In genomic region chr13:54415753-54416366, GRCh38 we compare ENCODE assay signal across 27 cellular contexts.
"Had no signal": no experiment of that assay in that cellular context is flagged by ENCODE, and none has a peak within 500 bp of the region (broad histone marks: within the 10 kb centered on the region; RNA-seq: fewer than 3 reads in every experiment).

No MANE protein-coding gene starts in this region.

- FAIRE-seq: astrocyte had no signal

- DNase-seq: activated CD4-positive, alpha-beta T cell treated with anti-CD3 and anti-CD28 coated beads for 48 hours; activated CD4-positive, alpha-beta T cell treated with anti-CD3 and anti-CD28 coated beads, Interleukin-2, amount 50 U/mL, for 4 hours; activated CD4-positive, CD25-positive, alpha-beta regulatory T cell treated with anti-CD3 and anti-CD28 coated beads, Interleukin-2, amount 50 U/mL, for 72 hours; activated CD8-positive, alpha-beta T cell treated with anti-CD3 and anti-CD28 coated beads, Interleukin-2, amount 10 ng/mL, durations not matched to agents 7 days and 5 days; activated effector memory CD4-positive, alpha-beta T cell treated with Interleukin-2 at 50 U/mL for 16 hours; activated naive CD4-positive, alpha-beta T cell; activated T-cell treated with anti-CD3 and anti-CD28 coated beads, Interleukin-2, amount 50 U/mL, for 24 hours; amygdala; KG1; NCI-H1092; NCI-H1417; NCI-H1694; NCI-H2029; NCI-H2107; NCI-H2171 treated with DMSO at 0.1 percent for 48 hours; NCI-H226; NCI-H526; NCI-H774; OCI-M1; Right ventricle myocardium superior had no signal

- H3K27me3 Mint-ChIP-seq: activated naive CD8-positive, alpha-beta T cell; activated T-cell treated with anti-CD3 and anti-CD28 coated beads, Interleukin-2, amount 50 U/mL, for 24 hours had no signal

- H3K36me3 Mint-ChIP-seq: activated naive CD8-positive, alpha-beta T cell; brain had no signal

- H3K27ac ChIP-seq: RWPE1 had no signal

- H3K4me1 Mint-ChIP-seq: brain had no signal

- H3K27ac Mint-ChIP-seq: activated CD8-positive, alpha-beta T cell treated with anti-CD3 and anti-CD28 coated beads, Interleukin-2, amount 10 ng/mL, durations not matched to agents 7 days and 5 days; activated naive CD8-positive, alpha-beta T cell; activated T-cell treated with anti-CD3 and anti-CD28 coated beads, Interleukin-2, amount 50 U/mL, for 24 hours; activated T-helper 1 cell treated with anti-CD3 and anti-CD28 coated beads, Interleukin-12 subunit alpha, Interleukin-12 subunit beta, Interleukin-2, Interleukin-4 antibody, amounts not matched to agents 30 ng/mL and 10 ng/mL and 1 ng/mL, durations not matched to agents 14 hours and 24 hours and 36 hours; brain; T-helper 1 cell treated with Interleukin-12 subunit alpha and Interleukin-12 subunit beta and Interleukin-4 antibody, amounts not matched to agents 30 μg/mL and 1 μg/mL, for 36 hours had no signal

- ATAC-seq: activated CD8-positive, alpha-beta T cell treated with anti-CD3 and anti-CD28 coated beads, Interleukin-2, amount 10 ng/mL, durations not matched to agents 7 days and 5 days; Panc1 had no signal

- H3K4me3 Mint-ChIP-seq: activated CD8-positive, alpha-beta T cell treated with anti-CD3 and anti-CD28 coated beads, Interleukin-2, amount 10 ng/mL, durations not matched to agents 7 days and 5 days; activated naive CD8-positive, alpha-beta T cell; activated T-cell treated with anti-CD3 and anti-CD28 coated beads, Interleukin-2, amount 50 U/mL, for 24 hours; activated T-helper 1 cell treated with anti-CD3 and anti-CD28 coated beads, Interleukin-12 subunit alpha, Interleukin-12 subunit beta, Interleukin-2, Interleukin-4 antibody, amounts not matched to agents 30 ng/mL and 10 ng/mL and 1 ng/mL, durations not matched to agents 14 hours and 24 hours and 36 hours; brain; T-helper 1 cell treated with Interleukin-12 subunit alpha and Interleukin-12 subunit beta and Interleukin-4 antibody, amounts not matched to agents 30 μg/mL and 1 μg/mL, for 36 hours had no signal
